Comparison of ENCODE assay signal across 16 cellular contexts in genomic region chr7:116280803-116281202, GRCh38.
DNase-seq lines count a peak whose midpoint lies in the region; ATAC-seq, FAIRE-seq and TF ChIP-seq lines count a peak whose summit lies in the region.
"Had no signal": no experiment of that assay in that cellular context is flagged by ENCODE, and none has a peak within 500 bp of the region (broad histone marks: within the 10 kb centered on the region; RNA-seq: fewer than 3 reads in every experiment).

No MANE protein-coding gene starts in this region.

- H3K27me3 Mint-ChIP-seq in activated T-cell treated with anti-CD3 and anti-CD28 coated beads, Interleukin-2, amount 50 U/mL, for 4 hours (ENCODE audit: low read depth): peaks cover 23% of the 10 kb centered on the region

- H3K9me1 ChIP-seq in endothelial cell of umbilical vein (replicated peaks; ENCODE audit: control insufficient read depth, extremely low read depth, insufficient read depth, low read length): no peaks in the 10 kb centered on the region

- H4K20me1 ChIP-seq in SK-N-SH (ENCODE audit: insufficient read depth) (no peaks in the 10 kb centered on the region), endothelial cell of umbilical vein (replicated peaks; ENCODE audit: control insufficient read depth, extremely low read depth, insufficient read depth, low read length) (no peaks in the 10 kb centered on the region)

- H3K4me1 ChIP-seq in HEK293 (ENCODE audit: control insufficient read depth, insufficient read depth, low read length) (no peaks in the 10 kb centered on the region), SK-N-SH (ENCODE audit: control insufficient read depth in 1 of 2, insufficient read depth in 2 of 2, low read depth in 1 of 2, low read length in 1 of 2) (no peaks in the 10 kb centered on the region), endothelial cell of umbilical vein (ENCODE audit: control insufficient read depth, extremely low read depth, insufficient read depth, low read length) (peaks cover 51% of the 10 kb centered on the region)
- H3K4me1 ChIP-seq: BE2C, Caco-2 had no signal

- 23% methylated on average over 2 of the region's 2 CpGs for WGBS in SK-N-SH (ENCODE audit: low lambda C conversion rate)

- no TSS peak for BruUV-seq in endothelial cell of umbilical vein (replicated peaks; lab: Mats Ljungman, UMichigan)

- H3K27me3 ChIP-seq in SK-N-SH (ENCODE audit: insufficient read depth): no peaks in the 10 kb centered on the region
- H3K27me3 ChIP-seq in endothelial cell of umbilical vein (ENCODE audit: control insufficient read depth in 2 of 2, insufficient read depth in 2 of 2, low read length in 2 of 2): no peaks in the 10 kb centered on the region
- H3K27me3 ChIP-seq: BE2C had no signal

- TF ChIP-seq POLR2A in endothelial cell of umbilical vein (IDR thresholded peaks at IDR 0.05; ENCODE audit: low read depth, low read length): no peak

- no peaks in the 10 kb centered on the region for H3K9me2 ChIP-seq in SK-N-SH

- ATAC-seq in activated T-cell treated with anti-CD3 and anti-CD28 coated beads, Interleukin-2, amount 50 U/mL, for 4 hours: no peak
- no peak for ATAC-seq in HG03378 (IDR thresholded peaks at IDR 0.05; ENCODE audit: unreplicated experiment)
- ATAC-seq: A549; CD8-positive, alpha-beta T cell had no signal

- no peak for TF ChIP-seq EP300 in SK-N-SH (IDR thresholded peaks at IDR 0.05; ENCODE audit: borderline replicate concordance in 1 of 2, low read depth in 1 of 2, low read length in 1 of 2)

- H3K4me2 ChIP-seq in SK-N-SH (no peak overlapping the region), endothelial cell of umbilical vein (ENCODE audit: insufficient read depth, low read length) (peak overlapping the region; percentile 60)
- H3K4me2 ChIP-seq: A549 had no signal

- H3K9me3 ChIP-seq in HEK293 (ENCODE audit: control insufficient read depth, insufficient read depth, low read depth, low read length) (no peaks in the 10 kb centered on the region), SK-N-SH (no peaks in the 10 kb centered on the region), endothelial cell of umbilical vein (replicated peaks; ENCODE audit: control insufficient read depth, insufficient read depth, low read length) (no peaks in the 10 kb centered on the region)
- H3K9me3 ChIP-seq: BE2C, Caco-2 had no signal

- H3K9ac ChIP-seq in SK-N-SH (no peak overlapping the region), endothelial cell of umbilical vein (replicated peaks; ENCODE audit: extremely low read depth, insufficient read depth, low read length) (peak overlapping the region; percentile 38)
- H3K9ac ChIP-seq: GM23248 had no signal

- FAIRE-seq in endothelial cell of umbilical vein (lab: Jason Lieb, UNC): peak; percentile 63
- FAIRE-seq: A549, H54 had no signal

- intact Hi-C loops in endothelial cell of umbilical vein (cut with micrococcal nuclease): loop anchor here (1.0 to 2.0 kb wide), 2 partner anchors 9 to 74 kb away; no protein-coding TSS in a partner anchor

- no peaks in the 10 kb centered on the region for H3K36me3 Mint-ChIP-seq in activated T-cell treated with anti-CD3 and anti-CD28 coated beads, Interleukin-2, amount 50 U/mL, for 4 hours (ENCODE audit: insufficient read depth)
- H3K36me3 Mint-ChIP-seq: CD14-positive monocyte; CD8-positive, alpha-beta T cell; IgD-negative memory B cell had no signal

- no peaks in the 10 kb centered on the region for H3K9me3 Mint-ChIP-seq in activated T-cell treated with anti-CD3 and anti-CD28 coated beads, Interleukin-2, amount 50 U/mL, for 4 hours
- H3K9me3 Mint-ChIP-seq: CD8-positive, alpha-beta T cell; IgD-negative memory B cell had no signal

- H3K79me2 ChIP-seq in SK-N-SH (ENCODE audit: insufficient read depth) (no peaks in the 10 kb centered on the region), endothelial cell of umbilical vein (ENCODE audit: control insufficient read depth, insufficient read depth, low read length) (peaks cover 89% of the 10 kb centered on the region)

- H2AFZ ChIP-seq in SK-N-SH (ENCODE audit: low read depth) (0 out of 2 replicates have a peak overlapping the region, but pooled peaks have one; percentile 5), endothelial cell of umbilical vein (ENCODE audit: low read depth, low read length) (no peak overlapping the region)
- H2AFZ ChIP-seq: GM23248 had no signal

- POLR2A ChIA-PET in HEK293 (lab: Yijun Ruan, JAX) (no interaction called here), SK-N-SH (lab: Yijun Ruan, JAX) (no interaction called here), endothelial cell of umbilical vein (lab: Charles Lee) (no interaction called here)

- TF ChIP-seq CTCF in HEK293 (tag by site-specific recombination; IDR thresholded peaks at IDR 0.05): no peak
- no peak for TF ChIP-seq CTCF in SK-N-SH (IDR thresholded peaks at IDR 0.05)
- no peak for TF ChIP-seq CTCF in endothelial cell of umbilical vein (IDR thresholded peaks at IDR 0.05; ENCODE audit: extremely low read depth in 1 of 2, insufficient read depth in 1 of 2, low read depth in 1 of 2, low read length in 2 of 2)

- no peaks in the 10 kb centered on the region for H3K36me3 ChIP-seq in HEK293 (ENCODE audit: control insufficient read depth in 2 of 2, insufficient read depth in 1 of 2, low read length in 2 of 2)
- no peaks in the 10 kb centered on the region for H3K36me3 ChIP-seq in SK-N-SH (replicated peaks in 1 of 2; ENCODE audit: control insufficient read depth in 1 of 2, insufficient read depth in 2 of 2, low read length in 1 of 2)
- H3K36me3 ChIP-seq in endothelial cell of umbilical vein (ENCODE audit: control insufficient read depth in 2 of 2, extremely low read depth in 1 of 2, insufficient read depth in 2 of 2, low read length in 2 of 2): peaks cover 0 to 12% of the 10 kb centered on the region in 2 experiments
- H3K36me3 ChIP-seq: BE2C had no signal

- no peak overlapping the region for H3K4me3 Mint-ChIP-seq in activated T-cell treated with anti-CD3 and anti-CD28 coated beads, Interleukin-2, amount 50 U/mL, for 4 hours
- H3K4me3 Mint-ChIP-seq: CD14-positive monocyte; CD8-positive, alpha-beta T cell; IgD-negative memory B cell had no signal

- dilution Hi-C loops in endothelial cell of umbilical vein (cut with MboI; ENCODE audit: extremely low pct_ligation_motif_present, low sequenced_read_pairs): no loop called here

- H3K4me3 ChIP-seq in HEK293 (ENCODE audit: low read depth, low read length) (no peak overlapping the region), SK-N-SH (ENCODE audit: low read depth in 2 of 2, low read length in 1 of 2) (no peak overlapping the region), endothelial cell of umbilical vein (replicated peaks in 1 of 3; ENCODE audit: insufficient read depth in 1 of 3, low read depth in 1 of 3, low read length in 3 of 3) (peak overlapping the region in 1 of 3 experiments; percentile 6)
- H3K4me3 ChIP-seq: A549, GM23248 had no signal

- no peaks in the 10 kb centered on the region for H3F3A ChIP-seq in SK-N-SH (replicated peaks; ENCODE audit: insufficient read depth)

- CTCF ChIA-PET in HEK293 (lab: Yijun Ruan, JAX) (interaction anchor here (1.0 kb wide), 2 partner anchors 22 to 245 kb away, joined by 3 to 4 read pairs; no protein-coding TSS in a partner anchor), SK-N-SH (lab: Yijun Ruan, JAX) (interaction anchor here (1.0 to 1.6 kb wide), 3 partner anchors 9 to 311 kb away, joined by 3 to 5 read pairs (median 3); no protein-coding TSS in a partner anchor), endothelial cell of umbilical vein (lab: Charles Lee) (interaction anchor here (0.8 to 1.5 kb wide), 8 partner anchors 21 to 311 kb away, joined by 3 to 5 read pairs (median 3); no protein-coding TSS in a partner anchor)

- no peaks in the 10 kb centered on the region for H3K4me1 Mint-ChIP-seq in activated T-cell treated with anti-CD3 and anti-CD28 coated beads, Interleukin-2, amount 50 U/mL, for 4 hours (ENCODE audit: low read depth)
- H3K4me1 Mint-ChIP-seq: IgD-negative memory B cell had no signal

- no peak for DNase-seq in SK-N-SH
- DNase-seq in endothelial cell of umbilical vein (ENCODE audit: low read depth, low spot score): peak; percentile 86
- DNase-seq in activated T-cell treated with anti-CD3 and anti-CD28 coated beads, Interleukin-2, amount 50 U/mL, for 4 hours: no peak
- no peak for DNase-seq in germinal center (ENCODE audit: low spot score)
- DNase-seq: BE2C; Caco-2; CD8-positive, alpha-beta T cell; DND-41; GDM1; GM23248 had no signal

- no peak for TF ChIP-seq RAD21 in SK-N-SH (IDR thresholded peaks at IDR 0.05; ENCODE audit: low read length)

- H3K27ac ChIP-seq in HEK293 (ENCODE audit: extremely low read depth, low read depth, low read length): no peak overlapping the region
- H3K27ac ChIP-seq in SK-N-SH (ENCODE audit: low read depth in 2 of 2, low read length in 1 of 2): no peak overlapping the region
- H3K27ac ChIP-seq in endothelial cell of umbilical vein (ENCODE audit: insufficient read depth, low read depth, low read length): peak overlapping the region; percentile 80
- H3K27ac ChIP-seq: GM23248 had no signal

TF ChIP-seq in SK-N-SH, 30 proteins besides CTCF, POLR2A, EP300 and RAD21 (continues in another document):
- TF ChIP-seq MAX (IDR thresholded peaks at IDR 0.05; ENCODE audit: low read depth) (no peak), EZH2phosphoT487 (IDR thresholded peaks at IDR 0.05; ENCODE audit: borderline replicate concordance, low read depth) (no peak), RXRA (IDR thresholded peaks at IDR 0.05; ENCODE audit: borderline replicate concordance, low read depth) (no peak), NFIC (IDR thresholded peaks at IDR 0.05; ENCODE audit: borderline replicate concordance) (no peak), FOXJ3 (CRISPR knock-in tag; IDR thresholded peaks at IDR 0.05) (no peak), TAF1 (IDR thresholded peaks at IDR 0.05; ENCODE audit: borderline replicate concordance, low read depth, low read length) (no peak)

TF ChIP-seq in endothelial cell of umbilical vein, 7 proteins besides CTCF, POLR2A, EP300 and RAD21:
- TF ChIP-seq MAX (IDR thresholded peaks at IDR 0.05; ENCODE audit: insufficient read depth, insufficient read length) (no peak), FOS (IDR thresholded peaks at IDR 0.05; ENCODE audit: borderline replicate concordance, insufficient read depth, low read length) (peak; percentile 63), POLR2AphosphoS5 (IDR thresholded peaks at IDR 0.05; ENCODE audit: insufficient read depth, low read depth, low read length) (peak; percentile 74), EZH2 (IDR thresholded peaks at IDR 0.05; ENCODE audit: borderline replicate concordance, low read depth, low read length, severe bottlenecking) (no peak), GATA2 (IDR thresholded peaks at IDR 0.05; ENCODE audit: insufficient read depth, insufficient read length, low read depth, low read length) (no peak), JUN (IDR thresholded peaks at IDR 0.05; ENCODE audit: borderline replicate concordance, insufficient read depth, insufficient read length, low read depth) (peak; percentile 91), MYC (IDR thresholded peaks at IDR 0.05; ENCODE audit: low read depth, low read length) (no peak)
